ENCODE assay signal across 1 cellular context in the genomic region with DNA sequence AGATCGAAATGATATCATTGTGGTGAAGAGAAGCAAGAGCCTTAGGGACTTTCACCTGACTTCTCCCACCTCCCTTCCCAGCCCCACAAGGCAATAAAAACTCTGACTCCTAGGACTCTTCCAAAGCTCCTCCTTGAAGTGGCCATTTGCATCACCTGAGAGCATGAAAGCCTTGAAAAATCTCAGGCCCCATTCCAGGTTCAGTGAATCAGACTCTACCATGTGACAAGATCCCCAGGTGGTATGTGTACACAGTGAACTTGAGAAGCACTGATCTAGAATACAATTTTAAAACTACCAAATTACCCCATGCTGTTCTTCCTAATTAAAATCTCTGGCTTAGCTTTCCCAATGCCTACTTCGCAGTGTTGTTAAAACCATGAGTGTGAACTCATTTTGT.
TF ChIP-seq lines count a peak whose summit lies in the region.

No MANE protein-coding gene starts in this region.

TF ChIP-seq in K562, 482 proteins besides CTCF, POLR2A, EP300 and RAD21 (continued from another document):
- TF ChIP-seq, protein P1, sequence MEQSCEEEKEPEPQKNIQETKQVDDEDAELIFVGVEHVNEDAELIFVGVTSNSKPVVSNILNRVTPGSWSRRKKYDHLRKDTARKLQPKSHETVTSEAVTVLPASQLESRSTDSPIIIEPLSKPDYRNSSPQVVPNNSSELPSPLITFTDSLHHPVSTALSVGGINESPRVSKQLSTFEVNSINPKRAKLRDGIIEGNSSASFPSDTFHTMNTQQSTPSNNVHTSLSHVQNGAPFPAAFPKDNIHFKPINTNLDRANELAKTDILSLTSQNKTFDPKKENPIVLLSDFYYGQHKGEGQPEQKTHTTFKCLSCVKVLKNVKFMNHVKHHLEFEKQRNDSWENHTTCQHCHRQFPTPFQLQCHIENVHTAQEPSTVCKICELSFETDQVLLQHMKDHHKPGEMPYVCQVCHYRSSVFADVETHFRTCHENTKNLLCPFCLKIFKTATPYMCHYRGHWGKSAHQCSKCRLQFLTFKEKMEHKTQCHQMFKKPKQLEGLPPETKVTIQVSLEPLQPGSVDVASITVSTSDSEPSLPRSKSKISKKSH (CRISPR knock-in tag; IDR thresholded peaks at IDR 0.05) = no peak
- TF ChIP-seq PRDM10 (IDR thresholded peaks at IDR 0.05; ENCODE audit: partially characterized antibody) (peak; percentile 41), KLF1 (tag; IDR thresholded peaks at IDR 0.05) (no peak), RCOR1 (IDR thresholded peaks at IDR 0.05; ENCODE audit: borderline replicate concordance in 1 of 2, low read depth in 2 of 2, low read length in 2 of 2) (0 out of 4 replicates have a peak, but pooled peaks of 1 of the 2 experiments have one; percentile 3), MYNN (IDR thresholded peaks at IDR 0.05) (no peak), MYNN (CRISPR knock-in tag; IDR thresholded peaks at IDR 0.05) (no peak), RNF219 (CRISPR knock-in tag; IDR thresholded peaks at IDR 0.05) (0 out of 2 replicates have a peak, but pooled peaks have one; percentile 18), U2AF1 (optimal IDR thresholded peaks at IDR 0.05; ENCODE audit: low read depth, low read length) (no peak), CBFA2T2 (conservative IDR thresholded peaks at IDR 0.05) (no peak), ELF1 (tag; IDR thresholded peaks at IDR 0.05) (no peak)
